ENCODE assay signal across 14 cellular contexts in the genomic region with DNA sequence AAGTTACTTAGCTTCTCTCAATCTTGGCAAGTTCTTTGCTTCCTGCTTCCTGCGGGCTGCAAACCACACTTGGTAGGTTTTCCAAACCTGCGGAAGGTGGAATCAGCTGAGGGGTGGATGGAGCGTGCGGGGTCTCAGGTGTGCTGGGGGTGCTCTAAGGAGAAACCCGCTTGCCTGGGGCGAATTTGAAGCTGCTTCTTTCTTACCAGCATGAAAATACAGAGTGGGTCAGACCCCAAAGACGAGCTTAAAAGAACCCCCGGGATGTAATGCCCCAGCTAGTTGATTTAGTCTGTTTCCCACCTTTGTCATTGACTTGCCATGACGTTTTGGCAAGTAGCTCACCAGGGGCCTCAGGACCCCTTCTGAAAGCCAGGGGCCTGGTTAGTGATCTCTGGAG. TPM values are rescaled to one million over a fixed set of nuclear protein-coding genes. Genes with fewer than 3 reads are reported as not detected.
"Had no signal": no experiment of that assay in that cellular context is flagged by ENCODE, and none has a peak within 500 bp of the region (broad histone marks: within the 10 kb centered on the region; RNA-seq: fewer than 3 reads in every experiment).

No MANE protein-coding gene starts in this region.

- H3K27ac ChIP-seq: ascending aorta, body of pancreas, breast epithelium, RWPE1 had no signal

- ATAC-seq: activated CD4-positive, alpha-beta T cell treated with anti-CD3 and anti-CD28 coated beads for 36 hours; activated CD4-positive, CD25-positive, alpha-beta regulatory T cell treated with anti-CD3 and anti-CD28 coated beads, Interleukin-2, amount 50 U/mL, for 24 hours; activated CD8-positive, alpha-beta memory T cell treated with anti-CD3 and anti-CD28 coated beads, Interleukin-2, amount 10 ng/mL, durations not matched to agents 7 days and 5 days; Right ventricle myocardium inferior had no signal

- H3K4me3 ChIP-seq: ascending aorta, body of pancreas, breast epithelium had no signal

- H3K4me3 Mint-ChIP-seq: activated CD4-positive, alpha-beta T cell treated with anti-CD3 and anti-CD28 coated beads for 36 hours; activated CD4-positive, alpha-beta T cell treated with anti-CD3 and anti-CD28 coated beads, Interleukin-2, amount 10 ng/mL, durations not matched to agents 7 days and 5 days; activated CD8-positive, alpha-beta memory T cell treated with anti-CD3 and anti-CD28 coated beads, Interleukin-2, amount 10 ng/mL, durations not matched to agents 7 days and 5 days; activated naive CD4-positive, alpha-beta T cell treated with anti-CD3 and anti-CD28 coated beads, Interleukin-2, amount 10 ng/mL, durations not matched to agents 7 days and 5 days; activated naive CD8-positive, alpha-beta T cell treated with anti-CD3 and anti-CD28 coated beads, Interleukin-2, amount 10 ng/mL, durations not matched to agents 7 days and 5 days; WTC11 had no signal

- DNase-seq: NCI-H2029 treated with DMSO at 0.1 percent for 48 hours had no signal

- H3K4me1 ChIP-seq: body of pancreas, breast epithelium had no signal

- H3K36me3 Mint-ChIP-seq: activated CD8-positive, alpha-beta memory T cell treated with anti-CD3 and anti-CD28 coated beads, Interleukin-2, amount 10 ng/mL, durations not matched to agents 7 days and 5 days; activated naive CD4-positive, alpha-beta T cell treated with anti-CD3 and anti-CD28 coated beads, Interleukin-2, amount 10 ng/mL, durations not matched to agents 7 days and 5 days; activated naive CD8-positive, alpha-beta T cell treated with anti-CD3 and anti-CD28 coated beads, Interleukin-2, amount 10 ng/mL, durations not matched to agents 7 days and 5 days; WTC11 had no signal

- H3K9me3 ChIP-seq: ascending aorta, body of pancreas, breast epithelium had no signal

- H3K27me3 ChIP-seq: ascending aorta, breast epithelium had no signal

- H3K4me1 Mint-ChIP-seq: activated naive CD4-positive, alpha-beta T cell treated with anti-CD3 and anti-CD28 coated beads, Interleukin-2, amount 10 ng/mL, durations not matched to agents 7 days and 5 days; WTC11 had no signal

- H3K9me3 Mint-ChIP-seq: activated CD4-positive, alpha-beta T cell treated with anti-CD3 and anti-CD28 coated beads, Interleukin-2, amount 10 ng/mL, durations not matched to agents 7 days and 5 days; activated naive CD4-positive, alpha-beta T cell treated with anti-CD3 and anti-CD28 coated beads, Interleukin-2, amount 10 ng/mL, durations not matched to agents 7 days and 5 days; activated naive CD8-positive, alpha-beta T cell treated with anti-CD3 and anti-CD28 coated beads, Interleukin-2, amount 10 ng/mL, durations not matched to agents 7 days and 5 days had no signal

- H3K36me3 ChIP-seq: ascending aorta, breast epithelium had no signal

- H3K27ac Mint-ChIP-seq: activated CD4-positive, alpha-beta T cell treated with anti-CD3 and anti-CD28 coated beads for 36 hours; activated CD4-positive, alpha-beta T cell treated with anti-CD3 and anti-CD28 coated beads, Interleukin-2, amount 10 ng/mL, durations not matched to agents 7 days and 5 days; activated CD8-positive, alpha-beta memory T cell treated with anti-CD3 and anti-CD28 coated beads, Interleukin-2, amount 10 ng/mL, durations not matched to agents 7 days and 5 days; activated naive CD8-positive, alpha-beta T cell treated with anti-CD3 and anti-CD28 coated beads, Interleukin-2, amount 10 ng/mL, durations not matched to agents 7 days and 5 days; WTC11 had no signal

RNA-seq across cellular contexts. Expression of gene CORO2B, which starts 28.8 kb away (rescaled TPM):
- total RNA-seq: activated CD4-positive, alpha-beta T cell treated with anti-CD3 and anti-CD28 coated beads, Interleukin-2, amount 10 ng/mL, durations not matched to agents 7 days and 5 days; activated CD8-positive, alpha-beta memory T cell treated with anti-CD3 and anti-CD28 coated beads, Interleukin-2, amount 10 ng/mL, durations not matched to agents 7 days and 5 days; activated naive CD8-positive, alpha-beta T cell treated with anti-CD3 and anti-CD28 coated beads, Interleukin-2, amount 10 ng/mL, durations not matched to agents 7 days and 5 days; T-helper 2 cell treated with Interferon-gamma antibody and Interleukin-4, amounts not matched to agents 100 ng/mL and 5 ng/mL, for 36 hours had no signal
